2 cellular contexts compared by ENCODE assay signal in the genomic region with DNA sequence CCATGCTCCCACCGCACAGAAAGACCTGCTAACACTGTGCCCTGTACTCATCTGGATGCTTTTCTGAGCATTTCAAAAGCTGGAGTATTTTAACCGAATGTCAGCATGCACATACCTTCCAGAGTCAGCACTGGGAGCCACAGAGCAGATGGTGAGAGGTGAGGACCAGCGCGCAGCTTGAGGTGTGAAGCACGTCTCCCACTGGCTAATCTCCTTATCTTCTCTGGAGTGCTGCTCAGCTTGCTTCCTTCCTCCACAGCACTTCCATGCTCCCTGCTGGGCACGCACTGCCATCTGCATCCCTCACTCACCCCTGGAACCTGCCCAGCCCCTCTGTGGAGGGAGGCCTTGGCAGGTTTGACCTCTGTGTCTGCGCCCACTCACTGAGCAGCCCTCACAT.
TF ChIP-seq lines count a peak whose summit lies in the region.

Gene GNB5 (minus strand): TSS at position 186 of the 400 bp plus-strand sequence. CDS start 6,716 bp downstream, outside the sequence.

TF ChIP-seq in IMR-90, 13 proteins besides CTCF, POLR2A, EP300 and RAD21:
- TF ChIP-seq BHLHE40 (IDR thresholded peaks at IDR 0.05; ENCODE audit: low read depth, low read length) = no peak
- TF ChIP-seq USF2 (IDR thresholded peaks at IDR 0.05; ENCODE audit: low read depth, low read length) = no peak
- no peak for TF ChIP-seq MAZ (IDR thresholded peaks at IDR 0.05; ENCODE audit: borderline replicate concordance, low read depth, low read length)
- TF ChIP-seq NFE2L2 (IDR thresholded peaks at IDR 0.05; ENCODE audit: low read depth, low read length) = no peak
- TF ChIP-seq RFX5 (IDR thresholded peaks at IDR 0.05; ENCODE audit: low read depth, low read length) = no peak
- no peak for TF ChIP-seq CHD1 (IDR thresholded peaks at IDR 0.05; ENCODE audit: low read depth, low read length)
- TF ChIP-seq, protein P1, sequence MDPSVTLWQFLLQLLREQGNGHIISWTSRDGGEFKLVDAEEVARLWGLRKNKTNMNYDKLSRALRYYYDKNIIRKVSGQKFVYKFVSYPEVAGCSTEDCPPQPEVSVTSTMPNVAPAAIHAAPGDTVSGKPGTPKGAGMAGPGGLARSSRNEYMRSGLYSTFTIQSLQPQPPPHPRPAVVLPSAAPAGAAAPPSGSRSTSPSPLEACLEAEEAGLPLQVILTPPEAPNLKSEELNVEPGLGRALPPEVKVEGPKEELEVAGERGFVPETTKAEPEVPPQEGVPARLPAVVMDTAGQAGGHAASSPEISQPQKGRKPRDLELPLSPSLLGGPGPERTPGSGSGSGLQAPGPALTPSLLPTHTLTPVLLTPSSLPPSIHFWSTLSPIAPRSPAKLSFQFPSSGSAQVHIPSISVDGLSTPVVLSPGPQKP (IDR thresholded peaks at IDR 0.05; ENCODE audit: borderline replicate concordance, low read depth, low read length) = no peak
- no peak for TF ChIP-seq MXI1 (IDR thresholded peaks at IDR 0.05; ENCODE audit: borderline replicate concordance, low read depth, low read length)
- no peak for TF ChIP-seq RCOR1 (IDR thresholded peaks at IDR 0.05; ENCODE audit: insufficient replicate concordance, low read length)
- TF ChIP-seq MAFK (IDR thresholded peaks at IDR 0.05; ENCODE audit: low read depth, low read length) = no peak
- no peak for TF ChIP-seq SMC3 (IDR thresholded peaks at IDR 0.05; ENCODE audit: low read depth, low read length)
- no peak for TF ChIP-seq FOS (IDR thresholded peaks at IDR 0.05; ENCODE audit: low read depth, low read length)

TF ChIP-seq in WTC11, 78 proteins besides CTCF, POLR2A, EP300 and RAD21 (continued from another document):
- no peak for TF ChIP-seq NR1H2 (CRISPR knock-in tag; IDR thresholded peaks at IDR 0.05)
- no peak for TF ChIP-seq GRHL2 (CRISPR knock-in tag; IDR thresholded peaks at IDR 0.05; ENCODE audit: insufficient replicate concordance, severe bottlenecking)
- TF ChIP-seq CREM (CRISPR knock-in tag; IDR thresholded peaks at IDR 0.05) = no peak
